28 cellular contexts compared by ENCODE assay signal in the genomic region with DNA sequence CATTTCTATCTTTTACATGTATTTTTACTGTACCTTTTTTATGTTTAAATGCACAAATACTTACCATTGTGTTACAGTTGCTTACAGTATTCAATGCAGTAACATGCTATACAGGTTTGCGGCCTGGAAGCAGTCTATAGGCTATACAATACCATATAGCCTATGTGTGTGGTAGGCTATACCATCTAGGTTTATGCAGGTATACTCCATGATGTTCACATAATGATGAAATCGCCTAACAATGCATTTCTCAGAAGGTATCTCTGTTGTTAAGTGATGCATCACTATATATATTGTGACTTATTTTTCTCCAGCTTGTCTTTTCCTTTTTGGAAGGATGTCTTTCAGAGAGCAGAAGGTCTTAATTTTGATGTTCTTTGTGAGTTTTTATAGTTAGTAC.
"Had no signal": no experiment of that assay in that cellular context is flagged by ENCODE, and none has a peak within 500 bp of the region (broad histone marks: within the 10 kb centered on the region; RNA-seq: fewer than 3 reads in every experiment).

No MANE protein-coding gene starts in this region.

- H3K27ac ChIP-seq: stomach, suprapubic skin, testis, thoracic aorta, thyroid gland, tibial artery, tibial nerve, transverse colon, upper lobe of left lung, upper lobe of right lung, uterus, vagina had no signal

- H3K27me3 ChIP-seq: stomach, suprapubic skin, testis, thyroid gland, tibial artery, tibial nerve, transverse colon, upper lobe of left lung, upper lobe of right lung, uterus, vagina had no signal

- H3K27me3 Mint-ChIP-seq: stimulated activated memory B cell treated with anti-CD40 and anti-IgM and Interleukin-4, amounts not matched to agents 10 μg/mL and 1 μg/mL and 100 μg/mL, for 72 hours; stimulated activated naive CD8-positive, alpha-beta T cell treated with anti-CD3 and anti-CD28 coated beads, Interleukin-15, amount 100 ng/mL, for 72 hours; stimulated activated naive CD8-positive, alpha-beta T cell treated with anti-CD3 and anti-CD28 coated beads, Interleukin-15, Interleukin-2, amounts not matched to agents 100 ng/mL and 50 ng/mL, for 24 hours; type B pancreatic cell had no signal

- DNase-seq: stimulated activated CD4-positive, alpha-beta T cell treated with anti-CD3 and anti-CD28 coated beads, Interleukin-2, amount 100 ng/mL, for 48 hours; stimulated activated CD4-positive, alpha-beta T cell treated with anti-CD3 and anti-CD28 coated beads, Interleukin-4, amount 100 ng/mL, for 1 hour; stimulated activated CD4-positive, alpha-beta T cell treated with anti-CD3 and anti-CD28 coated beads, Interleukin-4, amount 100 ng/mL, for 24 hours; stimulated activated CD4-positive, alpha-beta T cell treated with anti-CD3 and anti-CD28 coated beads, Interleukin-4, amount 100 ng/mL, for 4 hours; stimulated activated CD8-positive, alpha-beta memory T cell treated with anti-CD3 and anti-CD28 coated beads, Interleukin-4, amount 100 ng/mL, for 48 hours; stimulated activated naive B cell treated with anti-CD40 and anti-IgM and Interleukin-4, amounts not matched to agents 10 μg/mL and 1 μg/mL and 100 μg/mL, for 72 hours; stimulated activated naive CD4-positive, alpha-beta T cell; stimulated activated naive CD4-positive, alpha-beta T cell treated with Interleukin-2 at 50 U/mL for 16 hours; stimulated activated naive CD8-positive, alpha-beta T cell treated with anti-CD3 and anti-CD28 coated beads, Interleukin-15, amount 100 ng/mL, for 72 hours; stimulated activated naive CD8-positive, alpha-beta T cell treated with anti-CD3 and anti-CD28 coated beads, Interleukin-15, Interleukin-2, amounts not matched to agents 100 U/mL and 50 U/mL, for 24 hours; stomach; substantia nigra; testis; thyroid gland; tibial artery; transverse colon; trophoblast cell; upper lobe of left lung; upper lobe of right lung; uterus had no signal

- H3K27ac Mint-ChIP-seq: stimulated activated effector memory CD8-positive, alpha-beta T cell treated with anti-CD3 and anti-CD28 coated beads, Interleukin-12 subunit alpha, Interleukin-12 subunit beta, amount 100 ng/mL, for 72 hours; stimulated activated memory B cell treated with anti-CD40 and anti-IgM and Interleukin-4, amounts not matched to agents 10 μg/mL and 1 μg/mL and 100 μg/mL, for 72 hours; stimulated activated naive B cell treated with anti-CD40 and anti-IgM and Interleukin-4, amounts not matched to agents 10 μg/mL and 1 μg/mL and 100 μg/mL, for 72 hours; stimulated activated naive CD8-positive, alpha-beta T cell treated with anti-CD3 and anti-CD28 coated beads, Interleukin-15, amount 100 ng/mL, for 72 hours; stimulated activated naive CD8-positive, alpha-beta T cell treated with anti-CD3 and anti-CD28 coated beads, Interleukin-15, Interleukin-2, amounts not matched to agents 100 ng/mL and 50 ng/mL, for 24 hours; type B pancreatic cell had no signal

- H3K9me3 ChIP-seq: stomach, suprapubic skin, testis, thoracic aorta, thyroid gland, tibial artery, transverse colon, upper lobe of left lung, upper lobe of right lung, uterus, vagina had no signal

- H3K36me3 ChIP-seq: stomach, suprapubic skin, thoracic aorta, thyroid gland, tibial artery, tibial nerve, transverse colon, upper lobe of left lung, upper lobe of right lung, uterus, vagina had no signal

- ATAC-seq: stimulated activated effector memory CD8-positive, alpha-beta T cell treated with anti-CD3 and anti-CD28 coated beads, Interleukin-12 subunit alpha, Interleukin-12 subunit beta, amount 100 ng/mL, for 72 hours; stimulated activated memory B cell treated with anti-CD40 and anti-IgM and Interleukin-4, amounts not matched to agents 10 μg/mL and 1 μg/mL and 100 μg/mL, for 72 hours; stimulated activated naive B cell treated with anti-CD40 and anti-IgM and Interleukin-4, amounts not matched to agents 10 μg/mL and 1 μg/mL and 100 μg/mL, for 72 hours; stimulated activated naive CD8-positive, alpha-beta T cell treated with anti-CD3 and anti-CD28 coated beads, Interleukin-15, amount 100 ng/mL, for 72 hours; stimulated activated naive CD8-positive, alpha-beta T cell treated with anti-CD3 and anti-CD28 coated beads, Interleukin-15, Interleukin-2, amounts not matched to agents 100 U/mL and 50 U/mL, for 24 hours; upper lobe of right lung had no signal

- H3K4me3 Mint-ChIP-seq: stimulated activated effector memory CD8-positive, alpha-beta T cell treated with anti-CD3 and anti-CD28 coated beads, Interleukin-12 subunit alpha, Interleukin-12 subunit beta, amount 100 ng/mL, for 72 hours; stimulated activated memory B cell treated with anti-CD40 and anti-IgM and Interleukin-4, amounts not matched to agents 10 μg/mL and 1 μg/mL and 100 μg/mL, for 72 hours; stimulated activated naive B cell treated with anti-CD40 and anti-IgM and Interleukin-4, amounts not matched to agents 10 μg/mL and 1 μg/mL and 100 μg/mL, for 72 hours; stimulated activated naive CD8-positive, alpha-beta T cell treated with anti-CD3 and anti-CD28 coated beads, Interleukin-15, amount 100 ng/mL, for 72 hours; stimulated activated naive CD8-positive, alpha-beta T cell treated with anti-CD3 and anti-CD28 coated beads, Interleukin-15, Interleukin-2, amounts not matched to agents 100 ng/mL and 50 ng/mL, for 24 hours; type B pancreatic cell had no signal

- H3K9me3 Mint-ChIP-seq: stimulated activated effector memory CD8-positive, alpha-beta T cell treated with anti-CD3 and anti-CD28 coated beads, Interleukin-12 subunit alpha, Interleukin-12 subunit beta, amount 100 ng/mL, for 72 hours; stimulated activated naive CD8-positive, alpha-beta T cell treated with anti-CD3 and anti-CD28 coated beads, Interleukin-15, Interleukin-2, amounts not matched to agents 100 ng/mL and 50 ng/mL, for 24 hours; type B pancreatic cell had no signal

- H3K4me1 Mint-ChIP-seq: stimulated activated effector memory CD8-positive, alpha-beta T cell treated with anti-CD3 and anti-CD28 coated beads, Interleukin-12 subunit alpha, Interleukin-12 subunit beta, amount 100 ng/mL, for 72 hours; stimulated activated memory B cell treated with anti-CD40 and anti-IgM and Interleukin-4, amounts not matched to agents 10 μg/mL and 1 μg/mL and 100 μg/mL, for 72 hours; stimulated activated naive CD8-positive, alpha-beta T cell treated with anti-CD3 and anti-CD28 coated beads, Interleukin-15, amount 100 ng/mL, for 72 hours had no signal

- H3K4me3 ChIP-seq: stomach, suprapubic skin, testis, thoracic aorta, thyroid gland, tibial artery, tibial nerve, transverse colon, upper lobe of left lung, upper lobe of right lung, uterus, vagina had no signal

- H3K36me3 Mint-ChIP-seq: stimulated activated effector memory CD8-positive, alpha-beta T cell treated with anti-CD3 and anti-CD28 coated beads, Interleukin-12 subunit alpha, Interleukin-12 subunit beta, amount 100 ng/mL, for 72 hours; type B pancreatic cell had no signal

- H3K4me1 ChIP-seq: suprapubic skin, testis, tibial artery, upper lobe of left lung, upper lobe of right lung, uterus, vagina had no signal
